In the genomic region with DNA sequence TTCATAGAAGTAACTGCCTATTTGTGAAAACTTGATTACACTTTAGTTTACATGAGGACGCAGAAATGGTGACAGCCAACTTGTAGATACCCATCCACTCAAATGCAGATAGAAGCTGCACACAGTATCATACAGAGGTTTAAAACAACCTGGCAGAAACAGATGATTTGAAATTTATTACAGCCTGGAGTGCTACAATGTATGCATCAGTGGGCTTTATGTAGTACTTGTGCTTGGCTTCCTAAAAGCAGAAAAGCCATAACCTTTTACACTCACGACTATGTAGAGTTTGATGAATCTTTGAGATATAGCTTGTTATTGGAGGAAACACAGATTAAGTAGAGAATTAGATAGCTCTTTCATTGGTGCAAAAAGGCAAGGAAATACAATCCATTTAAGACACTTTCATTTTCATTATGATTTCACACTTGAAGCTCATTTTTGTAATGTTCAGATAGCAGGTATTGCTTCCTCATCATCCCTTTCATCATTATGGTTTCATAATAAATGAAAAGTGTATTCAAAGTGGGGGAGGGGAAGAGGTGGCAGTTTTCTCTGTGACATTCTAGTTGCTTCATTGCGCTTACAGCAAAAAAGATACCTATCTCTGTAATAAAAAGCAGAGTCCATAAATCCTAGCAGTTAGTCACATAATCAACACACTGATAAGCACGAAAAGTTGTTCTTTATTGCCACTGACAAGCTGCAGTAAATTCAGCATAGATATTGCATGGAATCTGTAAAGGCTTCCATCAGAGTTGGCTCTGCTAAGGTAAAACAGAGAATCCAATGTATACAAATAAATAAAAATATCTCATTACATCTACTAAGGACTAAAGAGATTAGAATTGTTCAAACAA, we compare ENCODE assay signal across 18 cellular contexts.
A peak's percentile ranks its signal among the peaks of the same experiment; 100 is the strongest.
DNase-seq lines count a peak whose midpoint lies in the region; ATAC-seq and TF ChIP-seq lines count a peak whose summit lies in the region.
"Had no signal": no experiment of that assay in that cellular context is flagged by ENCODE, and none has a peak within 500 bp of the region (broad histone marks: within the 10 kb centered on the region; RNA-seq: fewer than 3 reads in every experiment).

No MANE protein-coding gene starts in this region.

- TF ChIP-seq CTCF in GM10266 (IDR thresholded peaks at IDR 0.05; ENCODE audit: control insufficient read depth, insufficient read depth, low read depth, missing control alignments) = no peak

- intact Hi-C loops in sciatic nerve (cut with DNase I) = no loop called here

- TF ChIP-seq POLR2A in erythroblast (IDR thresholded peaks at IDR 0.05; ENCODE audit: low read length) = no peak

- ATAC-seq in GM18520 (IDR thresholded peaks at IDR 0.05; ENCODE audit: unreplicated experiment) = peak; percentile 36
- peak; percentile 57 for ATAC-seq in GM21526 (IDR thresholded peaks at IDR 0.05; ENCODE audit: low FRiP score, unreplicated experiment)
- no peak for ATAC-seq in sciatic nerve

- DNase-seq in NCI-H187 treated with DMSO at 0.1 percent for 48 hours (lab: John Stamatoyannopoulos, UW) = peak; percentile 75
- peak; percentile 40 for DNase-seq in left kidney (ENCODE audit: low read depth, low spot score)
- no peak for DNase-seq in erythroblast (lab: John Stamatoyannopoulos, UW)
- no peak for DNase-seq in GM10266 (ENCODE audit: extremely low spot score)
- DNase-seq in sciatic nerve (ENCODE audit: low spot score) = no peak
- no peak for DNase-seq in activated CD4-positive, alpha-beta T cell treated with anti-CD3 and anti-CD28 coated beads, Interleukin-2, amount 50 U/mL, for 1 hour
- DNase-seq: activated gamma-delta T cell; GM23248; mesendoderm; natural killer cell; NCI-H1436 treated with DMSO at 0.1 percent for 48 hours; NCI-H226; sigmoid colon; stimulated activated CD4-positive, alpha-beta T cell treated with anti-CD3 and anti-CD28 coated beads, Interleukin-1b, Interleukin-23, amount 100 ng/mL, for 48 hours; T1000; trophoblast cell had no signal

Comparison
In these comparisons a context has a peak if more than half of its experiments do, and no peak if none do; other contexts are left out.
1. DNase-seq: peak in NCI-H187 treated with DMSO at 0.1 percent for 48 hours (single experiment) and left kidney (single experiment); none in erythroblast (0 of 2), GM10266 (single experiment), sciatic nerve (single experiment) and activated CD4-positive, alpha-beta T cell treated with anti-CD3 and anti-CD28 coated beads, Interleukin-2, amount 50 U/mL, for 1 hour (single experiment).